1 cellular context compared by ENCODE assay signal in the genomic region with DNA sequence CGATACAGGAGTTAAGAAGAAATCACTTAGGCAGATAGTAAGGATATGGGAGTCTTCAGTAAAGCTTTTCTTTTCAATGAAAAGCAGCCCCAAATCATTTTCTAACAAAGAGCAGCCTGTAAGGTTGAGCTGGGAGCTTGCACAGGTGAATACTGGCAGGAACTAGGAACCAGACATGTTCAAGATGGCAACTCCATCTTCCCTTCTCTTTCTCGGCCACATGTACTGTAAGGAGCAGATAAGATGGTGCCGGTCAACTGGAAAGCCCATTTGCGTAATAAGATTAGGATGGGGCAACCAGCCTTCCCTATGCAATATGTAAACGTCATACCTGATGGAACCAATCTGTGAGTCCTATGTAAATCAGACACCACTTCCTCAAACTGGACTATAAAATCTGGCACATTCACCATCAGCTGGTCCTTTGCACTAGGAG.
TF ChIP-seq lines count a peak whose summit lies in the region.

No MANE protein-coding gene starts in this region.

TF ChIP-seq in K562, 482 proteins besides CTCF, POLR2A, EP300 and RAD21 (continued from another document and continues in another):
- TF ChIP-seq, protein P1, sequence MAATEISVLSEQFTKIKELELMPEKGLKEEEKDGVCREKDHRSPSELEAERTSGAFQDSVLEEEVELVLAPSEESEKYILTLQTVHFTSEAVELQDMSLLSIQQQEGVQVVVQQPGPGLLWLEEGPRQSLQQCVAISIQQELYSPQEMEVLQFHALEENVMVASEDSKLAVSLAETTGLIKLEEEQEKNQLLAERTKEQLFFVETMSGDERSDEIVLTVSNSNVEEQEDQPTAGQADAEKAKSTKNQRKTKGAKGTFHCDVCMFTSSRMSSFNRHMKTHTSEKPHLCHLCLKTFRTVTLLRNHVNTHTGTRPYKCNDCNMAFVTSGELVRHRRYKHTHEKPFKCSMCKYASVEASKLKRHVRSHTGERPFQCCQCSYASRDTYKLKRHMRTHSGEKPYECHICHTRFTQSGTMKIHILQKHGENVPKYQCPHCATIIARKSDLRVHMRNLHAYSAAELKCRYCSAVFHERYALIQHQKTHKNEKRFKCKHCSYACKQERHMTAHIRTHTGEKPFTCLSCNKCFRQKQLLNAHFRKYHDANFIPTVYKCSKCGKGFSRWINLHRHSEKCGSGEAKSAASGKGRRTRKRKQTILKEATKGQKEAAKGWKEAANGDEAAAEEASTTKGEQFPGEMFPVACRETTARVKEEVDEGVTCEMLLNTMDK (IDR thresholded peaks at IDR 0.05; ENCODE audit: borderline replicate concordance, insufficient read depth, low read depth, low read length, poor library complexity, severe bottlenecking) = no peak
- TF ChIP-seq ZNF134 (CRISPR knock-in tag; conservative IDR thresholded peaks at IDR 0.05) (no peak; the same call in 1 of the 2 replicates), ZNF324 (CRISPR knock-in tag; IDR thresholded peaks at IDR 0.05) (no peak), MCM5 (IDR thresholded peaks at IDR 0.05; ENCODE audit: low read depth) (no peak), ZNF253 (CRISPR knock-in tag; conservative IDR thresholded peaks at IDR 0.05) (no peak), ELF1 (tag; IDR thresholded peaks at IDR 0.05) (0 out of 2 replicates have a peak, but pooled peaks have one; percentile 16), RBFOX2 (IDR thresholded peaks at IDR 0.05; ENCODE audit: low read depth, low read length) (no peak), ERF (CRISPR knock-in tag; IDR thresholded peaks at IDR 0.05) (0 out of 2 replicates have a peak, but pooled peaks have one; percentile 66), KLF6 (CRISPR knock-in tag; IDR thresholded peaks at IDR 0.05; ENCODE audit: borderline replicate concordance) (0 out of 2 replicates have a peak, but pooled peaks have one; percentile 41), CBX1 (IDR thresholded peaks at IDR 0.05; ENCODE audit: low read depth) (no peak), PML (IDR thresholded peaks at IDR 0.05; ENCODE audit: low read length) (no peak), TSC22D4 (tag; IDR thresholded peaks at IDR 0.05) (no peak), ZNF347 (CRISPR knock-in tag; IDR thresholded peaks at IDR 0.05; ENCODE audit: low read depth) (no peak), HMG20B (CRISPR knock-in tag; IDR thresholded peaks at IDR 0.05) (no peak), ZNF57 (CRISPR knock-in tag; IDR thresholded peaks at IDR 0.05) (no peak), PHF21A (IDR thresholded peaks at IDR 0.05; ENCODE audit: borderline replicate concordance, low read depth) (no peak), HDGF (IDR thresholded peaks at IDR 0.05) (no peak), NR2C1 (IDR thresholded peaks at IDR 0.05) (no peak), NR2C1 (tag; IDR thresholded peaks at IDR 0.05) (peak; percentile 75; the same call in 1 of the 2 replicates), BMI1 (IDR thresholded peaks at IDR 0.05; ENCODE audit: low read length) (no peak), SAP30 (IDR thresholded peaks at IDR 0.05; ENCODE audit: borderline replicate concordance, insufficient read depth, low read depth, low read length, poor library complexity, severe bottlenecking) (no peak), GATAD2B (IDR thresholded peaks at IDR 0.05; ENCODE audit: borderline replicate concordance) (no peak), CC2D1A (IDR thresholded peaks at IDR 0.05) (no peak), JUND (IDR thresholded peaks at IDR 0.05; ENCODE audit: borderline replicate concordance, low read depth, low read length) (peak; percentile 27; the same call in 1 of the 2 replicates), JUND (tag; IDR thresholded peaks at IDR 0.05; ENCODE audit: borderline replicate concordance, low read depth, low read length) (peak; percentile 46; the same call in 1 of the 3 replicates), LEF1 (IDR thresholded peaks at IDR 0.05) (no peak), ZNF232 (CRISPR knock-in tag; IDR thresholded peaks at IDR 0.05) (no peak), NCOR1 (IDR thresholded peaks at IDR 0.05) (no peak), ZNF561 (CRISPR knock-in tag; conservative IDR thresholded peaks at IDR 0.05) (no peak; the same call in 1 of the 2 replicates)
- TF ChIP-seq, protein P2, sequence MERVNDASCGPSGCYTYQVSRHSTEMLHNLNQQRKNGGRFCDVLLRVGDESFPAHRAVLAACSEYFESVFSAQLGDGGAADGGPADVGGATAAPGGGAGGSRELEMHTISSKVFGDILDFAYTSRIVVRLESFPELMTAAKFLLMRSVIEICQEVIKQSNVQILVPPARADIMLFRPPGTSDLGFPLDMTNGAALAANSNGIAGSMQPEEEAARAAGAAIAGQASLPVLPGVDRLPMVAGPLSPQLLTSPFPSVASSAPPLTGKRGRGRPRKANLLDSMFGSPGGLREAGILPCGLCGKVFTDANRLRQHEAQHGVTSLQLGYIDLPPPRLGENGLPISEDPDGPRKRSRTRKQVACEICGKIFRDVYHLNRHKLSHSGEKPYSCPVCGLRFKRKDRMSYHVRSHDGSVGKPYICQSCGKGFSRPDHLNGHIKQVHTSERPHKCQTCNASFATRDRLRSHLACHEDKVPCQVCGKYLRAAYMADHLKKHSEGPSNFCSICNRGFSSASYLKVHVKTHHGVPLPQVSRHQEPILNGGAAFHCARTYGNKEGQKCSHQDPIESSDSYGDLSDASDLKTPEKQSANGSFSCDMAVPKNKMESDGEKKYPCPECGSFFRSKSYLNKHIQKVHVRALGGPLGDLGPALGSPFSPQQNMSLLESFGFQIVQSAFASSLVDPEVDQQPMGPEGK (CRISPR knock-in tag; IDR thresholded peaks at IDR 0.05; ENCODE audit: borderline replicate concordance) = no peak
- TF ChIP-seq, protein P3, sequence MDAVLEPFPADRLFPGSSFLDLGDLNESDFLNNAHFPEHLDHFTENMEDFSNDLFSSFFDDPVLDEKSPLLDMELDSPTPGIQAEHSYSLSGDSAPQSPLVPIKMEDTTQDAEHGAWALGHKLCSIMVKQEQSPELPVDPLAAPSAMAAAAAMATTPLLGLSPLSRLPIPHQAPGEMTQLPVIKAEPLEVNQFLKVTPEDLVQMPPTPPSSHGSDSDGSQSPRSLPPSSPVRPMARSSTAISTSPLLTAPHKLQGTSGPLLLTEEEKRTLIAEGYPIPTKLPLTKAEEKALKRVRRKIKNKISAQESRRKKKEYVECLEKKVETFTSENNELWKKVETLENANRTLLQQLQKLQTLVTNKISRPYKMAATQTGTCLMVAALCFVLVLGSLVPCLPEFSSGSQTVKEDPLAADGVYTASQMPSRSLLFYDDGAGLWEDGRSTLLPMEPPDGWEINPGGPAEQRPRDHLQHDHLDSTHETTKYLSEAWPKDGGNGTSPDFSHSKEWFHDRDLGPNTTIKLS (IDR thresholded peaks at IDR 0.05; ENCODE audit: borderline replicate concordance, low read depth) = no peak
- TF ChIP-seq, protein P4, sequence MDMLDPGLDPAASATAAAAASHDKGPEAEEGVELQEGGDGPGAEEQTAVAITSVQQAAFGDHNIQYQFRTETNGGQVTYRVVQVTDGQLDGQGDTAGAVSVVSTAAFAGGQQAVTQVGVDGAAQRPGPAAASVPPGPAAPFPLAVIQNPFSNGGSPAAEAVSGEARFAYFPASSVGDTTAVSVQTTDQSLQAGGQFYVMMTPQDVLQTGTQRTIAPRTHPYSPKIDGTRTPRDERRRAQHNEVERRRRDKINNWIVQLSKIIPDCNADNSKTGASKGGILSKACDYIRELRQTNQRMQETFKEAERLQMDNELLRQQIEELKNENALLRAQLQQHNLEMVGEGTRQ (CRISPR knock-in tag; IDR thresholded peaks at IDR 0.05) = no peak
- TF ChIP-seq, protein P5, sequence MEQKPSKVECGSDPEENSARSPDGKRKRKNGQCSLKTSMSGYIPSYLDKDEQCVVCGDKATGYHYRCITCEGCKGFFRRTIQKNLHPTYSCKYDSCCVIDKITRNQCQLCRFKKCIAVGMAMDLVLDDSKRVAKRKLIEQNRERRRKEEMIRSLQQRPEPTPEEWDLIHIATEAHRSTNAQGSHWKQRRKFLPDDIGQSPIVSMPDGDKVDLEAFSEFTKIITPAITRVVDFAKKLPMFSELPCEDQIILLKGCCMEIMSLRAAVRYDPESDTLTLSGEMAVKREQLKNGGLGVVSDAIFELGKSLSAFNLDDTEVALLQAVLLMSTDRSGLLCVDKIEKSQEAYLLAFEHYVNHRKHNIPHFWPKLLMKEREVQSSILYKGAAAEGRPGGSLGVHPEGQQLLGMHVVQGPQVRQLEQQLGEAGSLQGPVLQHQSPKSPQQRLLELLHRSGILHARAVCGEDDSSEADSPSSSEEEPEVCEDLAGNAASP (IDR thresholded peaks at IDR 0.05) = no peak
- TF ChIP-seq, protein P6, sequence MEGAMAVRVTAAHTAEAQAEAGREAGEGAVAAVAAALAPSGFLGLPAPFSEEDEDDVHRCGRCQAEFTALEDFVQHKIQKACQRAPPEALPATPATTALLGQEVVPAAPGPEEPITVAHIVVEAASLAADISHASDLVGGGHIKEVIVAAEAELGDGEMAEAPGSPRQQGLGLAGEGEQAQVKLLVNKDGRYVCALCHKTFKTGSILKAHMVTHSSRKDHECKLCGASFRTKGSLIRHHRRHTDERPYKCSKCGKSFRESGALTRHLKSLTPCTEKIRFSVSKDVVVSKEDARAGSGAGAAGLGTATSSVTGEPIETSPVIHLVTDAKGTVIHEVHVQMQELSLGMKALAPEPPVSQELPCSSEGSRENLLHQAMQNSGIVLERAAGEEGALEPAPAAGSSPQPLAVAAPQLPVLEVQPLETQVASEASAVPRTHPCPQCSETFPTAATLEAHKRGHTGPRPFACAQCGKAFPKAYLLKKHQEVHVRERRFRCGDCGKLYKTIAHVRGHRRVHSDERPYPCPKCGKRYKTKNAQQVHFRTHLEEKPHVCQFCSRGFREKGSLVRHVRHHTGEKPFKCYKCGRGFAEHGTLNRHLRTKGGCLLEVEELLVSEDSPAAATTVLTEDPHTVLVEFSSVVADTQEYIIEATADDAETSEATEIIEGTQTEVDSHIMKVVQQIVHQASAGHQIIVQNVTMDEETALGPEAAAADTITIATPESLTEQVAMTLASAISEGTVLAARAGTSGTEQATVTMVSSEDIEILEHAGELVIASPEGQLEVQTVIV (CRISPR knock-in tag; IDR thresholded peaks at IDR 0.05; ENCODE audit: borderline replicate concordance) = no peak
- TF ChIP-seq, protein P7, sequence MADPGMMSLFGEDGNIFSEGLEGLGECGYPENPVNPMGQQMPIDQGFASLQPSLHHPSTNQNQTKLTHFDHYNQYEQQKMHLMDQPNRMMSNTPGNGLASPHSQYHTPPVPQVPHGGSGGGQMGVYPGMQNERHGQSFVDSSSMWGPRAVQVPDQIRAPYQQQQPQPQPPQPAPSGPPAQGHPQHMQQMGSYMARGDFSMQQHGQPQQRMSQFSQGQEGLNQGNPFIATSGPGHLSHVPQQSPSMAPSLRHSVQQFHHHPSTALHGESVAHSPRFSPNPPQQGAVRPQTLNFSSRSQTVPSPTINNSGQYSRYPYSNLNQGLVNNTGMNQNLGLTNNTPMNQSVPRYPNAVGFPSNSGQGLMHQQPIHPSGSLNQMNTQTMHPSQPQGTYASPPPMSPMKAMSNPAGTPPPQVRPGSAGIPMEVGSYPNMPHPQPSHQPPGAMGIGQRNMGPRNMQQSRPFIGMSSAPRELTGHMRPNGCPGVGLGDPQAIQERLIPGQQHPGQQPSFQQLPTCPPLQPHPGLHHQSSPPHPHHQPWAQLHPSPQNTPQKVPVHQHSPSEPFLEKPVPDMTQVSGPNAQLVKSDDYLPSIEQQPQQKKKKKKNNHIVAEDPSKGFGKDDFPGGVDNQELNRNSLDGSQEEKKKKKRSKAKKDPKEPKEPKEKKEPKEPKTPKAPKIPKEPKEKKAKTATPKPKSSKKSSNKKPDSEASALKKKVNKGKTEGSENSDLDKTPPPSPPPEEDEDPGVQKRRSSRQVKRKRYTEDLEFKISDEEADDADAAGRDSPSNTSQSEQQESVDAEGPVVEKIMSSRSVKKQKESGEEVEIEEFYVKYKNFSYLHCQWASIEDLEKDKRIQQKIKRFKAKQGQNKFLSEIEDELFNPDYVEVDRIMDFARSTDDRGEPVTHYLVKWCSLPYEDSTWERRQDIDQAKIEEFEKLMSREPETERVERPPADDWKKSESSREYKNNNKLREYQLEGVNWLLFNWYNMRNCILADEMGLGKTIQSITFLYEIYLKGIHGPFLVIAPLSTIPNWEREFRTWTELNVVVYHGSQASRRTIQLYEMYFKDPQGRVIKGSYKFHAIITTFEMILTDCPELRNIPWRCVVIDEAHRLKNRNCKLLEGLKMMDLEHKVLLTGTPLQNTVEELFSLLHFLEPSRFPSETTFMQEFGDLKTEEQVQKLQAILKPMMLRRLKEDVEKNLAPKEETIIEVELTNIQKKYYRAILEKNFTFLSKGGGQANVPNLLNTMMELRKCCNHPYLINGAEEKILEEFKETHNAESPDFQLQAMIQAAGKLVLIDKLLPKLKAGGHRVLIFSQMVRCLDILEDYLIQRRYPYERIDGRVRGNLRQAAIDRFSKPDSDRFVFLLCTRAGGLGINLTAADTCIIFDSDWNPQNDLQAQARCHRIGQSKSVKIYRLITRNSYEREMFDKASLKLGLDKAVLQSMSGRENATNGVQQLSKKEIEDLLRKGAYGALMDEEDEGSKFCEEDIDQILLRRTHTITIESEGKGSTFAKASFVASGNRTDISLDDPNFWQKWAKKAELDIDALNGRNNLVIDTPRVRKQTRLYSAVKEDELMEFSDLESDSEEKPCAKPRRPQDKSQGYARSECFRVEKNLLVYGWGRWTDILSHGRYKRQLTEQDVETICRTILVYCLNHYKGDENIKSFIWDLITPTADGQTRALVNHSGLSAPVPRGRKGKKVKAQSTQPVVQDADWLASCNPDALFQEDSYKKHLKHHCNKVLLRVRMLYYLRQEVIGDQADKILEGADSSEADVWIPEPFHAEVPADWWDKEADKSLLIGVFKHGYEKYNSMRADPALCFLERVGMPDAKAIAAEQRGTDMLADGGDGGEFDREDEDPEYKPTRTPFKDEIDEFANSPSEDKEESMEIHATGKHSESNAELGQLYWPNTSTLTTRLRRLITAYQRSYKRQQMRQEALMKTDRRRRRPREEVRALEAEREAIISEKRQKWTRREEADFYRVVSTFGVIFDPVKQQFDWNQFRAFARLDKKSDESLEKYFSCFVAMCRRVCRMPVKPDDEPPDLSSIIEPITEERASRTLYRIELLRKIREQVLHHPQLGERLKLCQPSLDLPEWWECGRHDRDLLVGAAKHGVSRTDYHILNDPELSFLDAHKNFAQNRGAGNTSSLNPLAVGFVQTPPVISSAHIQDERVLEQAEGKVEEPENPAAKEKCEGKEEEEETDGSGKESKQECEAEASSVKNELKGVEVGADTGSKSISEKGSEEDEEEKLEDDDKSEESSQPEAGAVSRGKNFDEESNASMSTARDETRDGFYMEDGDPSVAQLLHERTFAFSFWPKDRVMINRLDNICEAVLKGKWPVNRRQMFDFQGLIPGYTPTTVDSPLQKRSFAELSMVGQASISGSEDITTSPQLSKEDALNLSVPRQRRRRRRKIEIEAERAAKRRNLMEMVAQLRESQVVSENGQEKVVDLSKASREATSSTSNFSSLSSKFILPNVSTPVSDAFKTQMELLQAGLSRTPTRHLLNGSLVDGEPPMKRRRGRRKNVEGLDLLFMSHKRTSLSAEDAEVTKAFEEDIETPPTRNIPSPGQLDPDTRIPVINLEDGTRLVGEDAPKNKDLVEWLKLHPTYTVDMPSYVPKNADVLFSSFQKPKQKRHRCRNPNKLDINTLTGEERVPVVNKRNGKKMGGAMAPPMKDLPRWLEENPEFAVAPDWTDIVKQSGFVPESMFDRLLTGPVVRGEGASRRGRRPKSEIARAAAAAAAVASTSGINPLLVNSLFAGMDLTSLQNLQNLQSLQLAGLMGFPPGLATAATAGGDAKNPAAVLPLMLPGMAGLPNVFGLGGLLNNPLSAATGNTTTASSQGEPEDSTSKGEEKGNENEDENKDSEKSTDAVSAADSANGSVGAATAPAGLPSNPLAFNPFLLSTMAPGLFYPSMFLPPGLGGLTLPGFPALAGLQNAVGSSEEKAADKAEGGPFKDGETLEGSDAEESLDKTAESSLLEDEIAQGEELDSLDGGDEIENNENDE (IDR thresholded peaks at IDR 0.05; ENCODE audit: low read depth, low read length) = no peak
